ENCODE assay signal across 21 cellular contexts in genomic region chr10:31617133-31617532, GRCh38.
A peak's percentile ranks its signal among the peaks of the same experiment; 100 is the strongest.
DNase-seq lines count a peak whose midpoint lies in the region; ATAC-seq, FAIRE-seq and TF ChIP-seq lines count a peak whose summit lies in the region.
"Had no signal": no experiment of that assay in that cellular context is flagged by ENCODE, and none has a peak within 500 bp of the region (broad histone marks: within the 10 kb centered on the region; RNA-seq: fewer than 3 reads in every experiment).

No MANE protein-coding gene starts in this region.

- H4K91ac ChIP-seq in H1 (replicated peaks; ENCODE audit: insufficient read length, low read length), result no peak overlapping the region

- no peak for TF ChIP-seq POLR2A in GM12878 (IDR thresholded peaks at IDR 0.05; ENCODE audit: low read depth, low read length)
- no peak for TF ChIP-seq POLR2A in H1 (IDR thresholded peaks at IDR 0.05; ENCODE audit: control extremely low read depth in 1 of 2, low read depth in 2 of 2, low read length in 2 of 2)

- no peak overlapping the region for H2BK5ac ChIP-seq in H1 (ENCODE audit: low read depth, low read length)

- H2BK15ac ChIP-seq in H1 (ENCODE audit: low read length), result no peak overlapping the region

- H4K5ac ChIP-seq in H1 (ENCODE audit: insufficient read length, low read depth, low read length), result no peak overlapping the region

- no peak overlapping the region for H2BK120ac ChIP-seq in H1 (replicated peaks; ENCODE audit: low read depth, low read length)

- intact Hi-C loops in GM12878 (cut with micrococcal nuclease; ENCODE audit: unreplicated experiment), result no loop called here

- no peak overlapping the region for H2BK20ac ChIP-seq in H1 (ENCODE audit: low read length)

- SMC1A ChIA-PET in GM12878 (lab: Charles Lee; ENCODE audit: uncharacterized antibody, unreplicated experiment), result no interaction called here

- no peak overlapping the region for H3K56ac ChIP-seq in H1 (replicated peaks; ENCODE audit: insufficient read length, low read depth, low read length)

- no peak overlapping the region for H3K14ac ChIP-seq in H1 (ENCODE audit: insufficient read length)

- ATAC-seq in HG02885 (IDR thresholded peaks at IDR 0.05; ENCODE audit: poor library complexity, unreplicated experiment) (peak; percentile 44), GM12878 (no peak), GM18907 (IDR thresholded peaks at IDR 0.05; ENCODE audit: unreplicated experiment) (no peak)

- H3K4ac ChIP-seq in H1 (replicated peaks; ENCODE audit: insufficient read length, low read depth, low read length), result no peak overlapping the region

- H3K27ac ChIP-seq in GM12878 (ENCODE audit: control insufficient read depth, insufficient read depth) (no peak overlapping the region), H1 (ENCODE audit: low read depth, low read length) (no peak overlapping the region)
- H3K27ac ChIP-seq: BLaER1 had no signal

- H3K36me3 ChIP-seq in GM12878 (ENCODE audit: control insufficient read depth in 2 of 2, insufficient read depth in 2 of 2, low read length in 1 of 2), result no peaks in the 10 kb centered on the region
- no peaks in the 10 kb centered on the region for H3K36me3 ChIP-seq in H1 (ENCODE audit: control insufficient read depth in 2 of 4, insufficient read depth in 4 of 4, low read length in 3 of 4)
- H3K36me3 ChIP-seq: BE2C, BLaER1 had no signal

- FAIRE-seq in GM12878 (lab: Jason Lieb, UNC) (no peak), H1 (lab: Jason Lieb, UNC) (no peak), D721Med (lab: Jason Lieb, UNC) (no peak)
- FAIRE-seq: A204.1, G401.6, GM12892 had no signal

- RAD21 ChIA-PET in GM12878 (lab: Charles Lee; ENCODE audit: unreplicated experiment), result no interaction called here

- no peak overlapping the region for H3K9ac ChIP-seq in GM12878 (ENCODE audit: control insufficient read depth, insufficient read depth, low read length)
- H3K9ac ChIP-seq in H1 (replicated peaks in 1 of 4; ENCODE audit: extremely low read depth in 1 of 4, low read depth in 3 of 4, low read length in 3 of 4), result no peak overlapping the region
- H3K9ac ChIP-seq: BLaER1 had no signal

- peak overlapping the region; percentile 38; the same call in 1 of the 2 replicates for H4K8ac ChIP-seq in H1 (ENCODE audit: extremely low read depth, insufficient read depth, low read length)

- H3K23ac ChIP-seq in H1 (ENCODE audit: insufficient read length), result no peak overlapping the region

- H3K18ac ChIP-seq in H1 (ENCODE audit: extremely low read depth, low read length), result no peak overlapping the region

- H2AK5ac ChIP-seq in H1 (ENCODE audit: low read depth, low read length), result no peak overlapping the region

- no peaks in the 10 kb centered on the region; the same call in 1 of the 3 replicates for H3K9me3 ChIP-seq in GM12878 (replicated peaks; ENCODE audit: control insufficient read depth, insufficient read depth, low read length)
- H3K9me3 ChIP-seq in H1 (ENCODE audit: insufficient read depth in 2 of 2, low read depth in 1 of 2, low read length in 1 of 2), result no peaks in the 10 kb centered on the region
- H3K9me3 ChIP-seq: BE2C had no signal

- H3K79me2 ChIP-seq in GM12878 (ENCODE audit: control insufficient read depth, insufficient read depth, low read length), result no peaks in the 10 kb centered on the region
- H3K79me2 ChIP-seq in H1 (ENCODE audit: control insufficient read depth in 1 of 2, insufficient read depth in 2 of 2, low read length in 2 of 2), result no peaks in the 10 kb centered on the region

- H3K4me3 ChIP-seq in GM12878 (no peak overlapping the region), H1 (ENCODE audit: extremely low read depth in 1 of 4, insufficient read depth in 2 of 4, low read depth in 3 of 4, low read length in 4 of 4) (no peak overlapping the region)
- H3K4me3 ChIP-seq: BLaER1 had no signal

- H4K20me1 ChIP-seq in GM12878 (ENCODE audit: control insufficient read depth, insufficient read depth) (no peaks in the 10 kb centered on the region), H1 (replicated peaks in 1 of 2; ENCODE audit: control insufficient read depth in 1 of 2, insufficient read depth in 2 of 2, low read length in 2 of 2) (no peaks in the 10 kb centered on the region)
- H4K20me1 ChIP-seq: BLaER1 had no signal

- H3K4me1 ChIP-seq in GM12878 (ENCODE audit: control insufficient read depth, insufficient read depth, low read length), result peaks cover 11% of the 10 kb centered on the region; the same call in 1 of the 2 replicates
- H3K4me1 ChIP-seq in H1 (replicated peaks in 1 of 4; ENCODE audit: control insufficient read depth in 3 of 4, insufficient read depth in 4 of 4, low read length in 3 of 4), result peaks cover 0 to 2% (median under 1%) of the 10 kb centered on the region in 4 experiments; a peak in 4 of 7 replicates

- H3K27me3 ChIP-seq in GM12878 (replicated peaks in 1 of 2; ENCODE audit: control insufficient read depth in 2 of 2, insufficient read depth in 2 of 2, low read length in 1 of 2), result no peaks in the 10 kb centered on the region
- H3K27me3 ChIP-seq in H1 (replicated peaks in 1 of 4; ENCODE audit: control insufficient read depth in 3 of 4, extremely low read depth in 1 of 4, insufficient read depth in 3 of 4, low read length in 3 of 4), result no peaks in the 10 kb centered on the region
- H3K27me3 ChIP-seq: BE2C, BLaER1 had no signal

- in situ Hi-C loops in GM12878 (cut with MboI), result no loop called here

- CTCF ChIA-PET in GM12878 (lab: Yijun Ruan, JAX), result interaction anchor here (1.0 to 1.5 kb wide), 2 partner anchors 9 to 153 kb away, joined by 4 read pairs; no protein-coding TSS in a partner anchor
- CTCF ChIA-PET in H1 (lab: Charles Lee; ENCODE audit: partially characterized antibody), result interaction anchor here (0.7 to 1.2 kb wide), 3 partner anchors 13 to 153 kb away, joined by 3 to 4 read pairs (median 3); no protein-coding TSS in a partner anchor

- no peak overlapping the region for H2BK12ac ChIP-seq in H1 (ENCODE audit: low read depth, low read length)

- no peak for DNase-seq in GM12878 (ENCODE audit: low read depth, low spot score)
- no peak for DNase-seq in H1 (ENCODE audit: low read depth in 1 of 2, low spot score in 2 of 2)
- no peak for DNase-seq in NCI-H1105 treated with DMSO at 0.1 percent for 48 hours (lab: John Stamatoyannopoulos, UW)
- DNase-seq in NCI-H2029 treated with DMSO at 0.1 percent for 48 hours (lab: John Stamatoyannopoulos, UW), result no peak
- no peak for DNase-seq in D721Med (ENCODE audit: insufficient read length, low spot score)
- DNase-seq: 8988T; ACHN; BE2C; C1 segment of cervical spinal cord; CD4-positive, alpha-beta memory T cell; CD4-positive, CD25-positive, alpha-beta regulatory T cell; CD8-positive, alpha-beta memory T cell; COR-L47; DMS79 treated with DMSO at 0.1 percent for 48 hours; GF-D8 had no signal

- TF ChIP-seq EP300 in GM12878 (IDR thresholded peaks at IDR 0.05; ENCODE audit: borderline replicate concordance in 1 of 2, control insufficient read depth in 1 of 2, low read depth in 2 of 2, low read length in 2 of 2) (no peak), H1 (IDR thresholded peaks at IDR 0.05; ENCODE audit: borderline replicate concordance in 1 of 2, low read depth in 2 of 2, low read length in 2 of 2) (no peak)

- H3K79me1 ChIP-seq in H1 (ENCODE audit: low read depth, low read length), result no peaks in the 10 kb centered on the region

- no peaks in the 10 kb centered on the region for H3K23me2 ChIP-seq in H1 (ENCODE audit: low read depth, low read length)

- TF ChIP-seq CTCF in GM12878 (IDR thresholded peaks at IDR 0.05 in 2 of 3, conservative IDR thresholded peaks at IDR 0.05 in 1 of 3; ENCODE audit: control insufficient read depth in 2 of 3, extremely low read depth in 1 of 3, insufficient read depth in 1 of 3, low read depth in 3 of 3, low read length in 3 of 3) (no peak), H1 (IDR thresholded peaks at IDR 0.05; ENCODE audit: control extremely low read depth in 1 of 3, insufficient read depth in 1 of 3, low read depth in 1 of 3, low read length in 3 of 3) (no peak), D721Med (IDR thresholded peaks at IDR 0.05; ENCODE audit: insufficient read depth, missing control alignments) (no peak)

- no peak for TF ChIP-seq RAD21 in GM12878 (IDR thresholded peaks at IDR 0.05; ENCODE audit: insufficient read depth, low read depth, low read length)
- TF ChIP-seq RAD21 in H1 (IDR thresholded peaks at IDR 0.05 in 1 of 2, conservative IDR thresholded peaks at IDR 0.05 in 1 of 2; ENCODE audit: low read depth in 2 of 2, low read length in 2 of 2), result no peak

- WGBS in GM12878 (ENCODE audit: insufficient coverage, insufficient replicate concordance, low lambda C conversion rate, missing lambda C conversion rate), result 47% methylated on average over 2 of the region's 2 CpGs
- 85% methylated on average over 2 of the region's 2 CpGs; no CpG with 5 or more reads in 1 of the 2 experiments for WGBS in H1 (ENCODE audit: extremely low coverage in 1 of 2, insufficient coverage in 1 of 2, insufficient read length in 1 of 2, insufficient replicate concordance in 2 of 2, low coverage in 1 of 2, low lambda C conversion rate in 2 of 2, missing lambda C conversion rate in 1 of 2), 2 experiments

- POLR2A ChIA-PET in GM12878 (lab: Charles Lee) (no interaction called here), H1 (lab: Charles Lee; ENCODE audit: partially characterized antibody) (no interaction called here)

- no peak overlapping the region for H3K4me2 ChIP-seq in GM12878 (ENCODE audit: control insufficient read depth, insufficient read depth)
- no peak overlapping the region for H3K4me2 ChIP-seq in H1 (ENCODE audit: insufficient read depth in 1 of 2, low read depth in 2 of 2, low read length in 2 of 2)
- H3K4me2 ChIP-seq: BLaER1 had no signal

- H2AFZ ChIP-seq in GM12878 (ENCODE audit: control insufficient read depth, low read depth, low read length) (no peak overlapping the region), H1 (ENCODE audit: low read length) (no peak overlapping the region)

- no TSS peak for BruUV-seq in GM12878 (replicated peaks; lab: Mats Ljungman, UMichigan)

TF ChIP-seq in GM12878, 131 proteins besides CTCF, POLR2A, EP300 and RAD21 (continues in another document):
- TF ChIP-seq RELA (IDR thresholded peaks at IDR 0.05; ENCODE audit: borderline replicate concordance, partially characterized antibody), result no peak

TF ChIP-seq in H1, 55 proteins besides CTCF, POLR2A, EP300 and RAD21 (continues in another document):
- TF ChIP-seq TBP (IDR thresholded peaks at IDR 0.05; ENCODE audit: low read depth, low read length) (no peak), GTF2F1 (IDR thresholded peaks at IDR 0.05; ENCODE audit: borderline replicate concordance, low read depth, low read length) (no peak), GABPA (IDR thresholded peaks at IDR 0.05; ENCODE audit: borderline replicate concordance, insufficient read depth, low read length) (no peak), HDAC6 (IDR thresholded peaks at IDR 0.05; ENCODE audit: low read depth, low read length) (no peak), KDM4A (IDR thresholded peaks at IDR 0.05; ENCODE audit: low read depth, low read length, severe bottlenecking) (no peak), SP4 (IDR thresholded peaks at IDR 0.05; ENCODE audit: low read length) (no peak), SP1 (IDR thresholded peaks at IDR 0.05; ENCODE audit: low read depth, low read length) (no peak)
